16 cellular contexts compared by ENCODE assay signal in the genomic region with DNA sequence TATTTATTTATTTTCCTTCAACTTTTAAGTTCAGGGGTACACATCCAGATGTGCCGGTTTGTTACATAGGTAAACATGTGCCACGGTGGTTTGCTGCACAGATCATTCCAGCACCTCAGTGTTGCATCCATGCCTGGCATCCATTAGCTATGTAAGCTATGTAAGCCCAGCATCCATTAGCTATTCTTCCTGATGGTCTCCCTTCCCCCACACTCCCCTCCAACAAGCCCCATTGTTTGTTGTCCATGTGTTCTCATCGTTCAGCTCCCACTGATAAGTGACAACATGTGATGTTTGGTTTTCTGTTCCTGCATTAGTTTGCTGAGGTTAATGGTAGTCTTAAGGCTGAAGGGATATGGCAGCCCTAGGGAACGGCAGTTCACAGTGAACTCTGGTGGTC.
"Had no signal": no experiment of that assay in that cellular context is flagged by ENCODE, and none has a peak within 500 bp of the region (broad histone marks: within the 10 kb centered on the region; RNA-seq: fewer than 3 reads in every experiment).

No MANE protein-coding gene starts in this region.

- H3K36me3 ChIP-seq: ascending aorta, upper lobe of right lung had no signal

- H3K4me1 ChIP-seq: ascending aorta, upper lobe of right lung had no signal

- H3K27ac Mint-ChIP-seq: activated naive CD4-positive, alpha-beta T cell treated with anti-CD3 and anti-CD28 coated beads for 36 hours; activated naive CD8-positive, alpha-beta T cell treated with anti-CD3 and anti-CD28 coated beads, Interleukin-2, amount 50 U/mL, for 24 hours; activated T-helper 17 cell treated with anti-CD3 and anti-CD28 coated beads, Interleukin-2, amount 50 U/mL, for 72 hours; immature natural killer cell; mesothelial cell of epicardium; naive thymus-derived CD4-positive, alpha-beta T cell; stimulated activated naive CD8-positive, alpha-beta T cell treated with anti-CD3 and anti-CD28 coated beads, Interleukin-15, Interleukin-2, amounts not matched to agents 100 ng/mL and 50 ng/mL, for 24 hours had no signal

- H3K9me3 ChIP-seq: ascending aorta, upper lobe of right lung had no signal

- H3K4me1 Mint-ChIP-seq: activated naive CD8-positive, alpha-beta T cell treated with anti-CD3 and anti-CD28 coated beads, Interleukin-2, amount 50 U/mL, for 24 hours; activated T-helper 17 cell treated with anti-CD3 and anti-CD28 coated beads, Interleukin-2, amount 50 U/mL, for 72 hours; immature natural killer cell; mesothelial cell of epicardium; naive thymus-derived CD4-positive, alpha-beta T cell had no signal

- H3K4me3 Mint-ChIP-seq: activated naive CD4-positive, alpha-beta T cell treated with anti-CD3 and anti-CD28 coated beads for 36 hours; activated naive CD8-positive, alpha-beta T cell treated with anti-CD3 and anti-CD28 coated beads, Interleukin-2, amount 50 U/mL, for 24 hours; activated T-helper 17 cell treated with anti-CD3 and anti-CD28 coated beads, Interleukin-2, amount 50 U/mL, for 72 hours; immature natural killer cell; mesothelial cell of epicardium; naive thymus-derived CD4-positive, alpha-beta T cell; stimulated activated naive CD8-positive, alpha-beta T cell treated with anti-CD3 and anti-CD28 coated beads, Interleukin-15, Interleukin-2, amounts not matched to agents 100 ng/mL and 50 ng/mL, for 24 hours had no signal

- DNase-seq: activated CD4-positive, alpha-beta T cell treated with anti-CD3 and anti-CD28 coated beads, Interleukin-2, amount 50 U/mL, for 48 hours; activated naive CD4-positive, alpha-beta T cell treated with anti-CD3 and anti-CD28 coated beads for 36 hours; activated naive CD8-positive, alpha-beta T cell treated with anti-CD3 and anti-CD28 coated beads, Interleukin-2, amount 50 U/mL, for 24 hours; foreskin melanocyte; head of caudate nucleus; immature natural killer cell; naive thymus-derived CD4-positive, alpha-beta T cell; small intestine; T-helper 1 cell; upper lobe of right lung had no signal

- H3K27ac ChIP-seq: ascending aorta, epithelial cell of prostate, upper lobe of right lung, VCaP had no signal

- H3K27me3 Mint-ChIP-seq: activated naive CD8-positive, alpha-beta T cell treated with anti-CD3 and anti-CD28 coated beads, Interleukin-2, amount 50 U/mL, for 24 hours; activated T-helper 17 cell treated with anti-CD3 and anti-CD28 coated beads, Interleukin-2, amount 50 U/mL, for 72 hours; naive thymus-derived CD4-positive, alpha-beta T cell; stimulated activated naive CD8-positive, alpha-beta T cell treated with anti-CD3 and anti-CD28 coated beads, Interleukin-15, Interleukin-2, amounts not matched to agents 100 ng/mL and 50 ng/mL, for 24 hours had no signal

- H3K27me3 ChIP-seq: ascending aorta, upper lobe of right lung had no signal

- ATAC-seq: activated naive CD8-positive, alpha-beta T cell treated with anti-CD3 and anti-CD28 coated beads, Interleukin-2, amount 50 U/mL, for 24 hours; activated T-helper 17 cell treated with anti-CD3 and anti-CD28 coated beads, Interleukin-2, amount 50 U/mL, for 72 hours; naive thymus-derived CD4-positive, alpha-beta T cell; upper lobe of right lung had no signal

- H3K4me3 ChIP-seq: ascending aorta, upper lobe of right lung had no signal

- H3K36me3 Mint-ChIP-seq: immature natural killer cell, mesothelial cell of epicardium had no signal
